In genomic region chr5:154712518-154713437, GRCh38 we compare ENCODE assay signal across 9 cellular contexts. TPM values are rescaled to one million over a fixed set of nuclear protein-coding genes. Genes with fewer than 3 reads are reported as not detected.
A peak's percentile ranks its signal among the peaks of the same experiment; 100 is the strongest.
DNase-seq lines count a peak whose midpoint lies in the region; ATAC-seq and TF ChIP-seq lines count a peak whose summit lies in the region.
"Had no signal": no experiment of that assay in that cellular context is flagged by ENCODE, and none has a peak within 500 bp of the region (broad histone marks: within the 10 kb centered on the region; RNA-seq: fewer than 3 reads in every experiment).

No MANE protein-coding gene starts in this region.

- no peaks in the 10 kb centered on the region for H3K27me3 ChIP-seq in hepatocyte
- H3K27me3 ChIP-seq in prostate gland (replicated peaks; ENCODE audit: insufficient read depth), result no peaks in the 10 kb centered on the region
- no peaks in the 10 kb centered on the region for H3K27me3 ChIP-seq in ascending aorta

- DNase-seq in HT-29 (ENCODE audit: low spot score), result peak; percentile 83
- peak; percentile 83 for DNase-seq in NCI-H510A (lab: John Stamatoyannopoulos, UW)
- peak; percentile 64 for DNase-seq in hepatocyte (ENCODE audit: low spot score)
- peak; percentile 84 for DNase-seq in prostate gland (ENCODE audit: low spot score)
- no peak for DNase-seq in ascending aorta (ENCODE audit: low spot score in 2 of 2)
- DNase-seq: activated naive CD8-positive, alpha-beta T cell treated with anti-CD3 and anti-CD28 coated beads for 36 hours had no signal

- peak; percentile 58 for TF ChIP-seq POLR2A in prostate gland (IDR thresholded peaks at IDR 0.05)

- peaks cover 7% of the 10 kb centered on the region for H3K4me1 ChIP-seq in hepatocyte (ENCODE audit: insufficient read depth)
- H3K4me1 ChIP-seq in prostate gland (replicated peaks), result no peaks in the 10 kb centered on the region
- H3K4me1 ChIP-seq in ascending aorta, result peaks cover 6 to 11% of the 10 kb centered on the region in 2 donors

- H3K79me2 ChIP-seq in hepatocyte, result peaks cover 8% of the 10 kb centered on the region

- WGBS in hepatocyte (ENCODE audit: low lambda C conversion rate, missing lambda C conversion rate), result 32% methylated on average over 13 of the region's 13 CpGs
- 43% methylated on average over 13 of the region's 13 CpGs for WGBS in prostate gland

- ATAC-seq in GM21360 (IDR thresholded peaks at IDR 0.05; ENCODE audit: unreplicated experiment) (no peak), GM18909 (IDR thresholded peaks at IDR 0.05; ENCODE audit: poor library complexity, unreplicated experiment) (no peak), GM19463 (IDR thresholded peaks at IDR 0.05; ENCODE audit: unreplicated experiment) (no peak)

- no peaks in the 10 kb centered on the region for H3K9me3 ChIP-seq in hepatocyte (ENCODE audit: low read depth)
- no peaks in the 10 kb centered on the region for H3K9me3 ChIP-seq in prostate gland
- H3K9me3 ChIP-seq in ascending aorta, result no peaks in the 10 kb centered on the region

- peak overlapping the region; percentile 52 for H3K27ac ChIP-seq in hepatocyte
- peak overlapping the region; percentile 59 to 64 for H3K27ac ChIP-seq in prostate gland
- no peak overlapping the region for H3K27ac ChIP-seq in ascending aorta

- no peak overlapping the region for H3K4me3 ChIP-seq in hepatocyte
- H3K4me3 ChIP-seq in prostate gland, result peak overlapping the region; percentile 16 to 21
- H3K4me3 ChIP-seq in ascending aorta, result no peak overlapping the region

- H3K4me2 ChIP-seq in hepatocyte, result peak overlapping the region; percentile 55

- TF ChIP-seq CTCF in hepatocyte (IDR thresholded peaks at IDR 0.05; ENCODE audit: poor library complexity), result no peak
- no peak for TF ChIP-seq CTCF in prostate gland (IDR thresholded peaks at IDR 0.05)
- TF ChIP-seq CTCF in ascending aorta (IDR thresholded peaks at IDR 0.05), result no peak

- H2AFZ ChIP-seq in hepatocyte, result no peak overlapping the region

- H4K20me1 ChIP-seq in hepatocyte (ENCODE audit: insufficient read depth, poor library complexity, severe bottlenecking), result no peaks in the 10 kb centered on the region

- H3K36me3 ChIP-seq in hepatocyte (replicated peaks; ENCODE audit: insufficient read depth, low read depth), result no peaks in the 10 kb centered on the region
- no peaks in the 10 kb centered on the region for H3K36me3 ChIP-seq in prostate gland
- H3K36me3 ChIP-seq in ascending aorta, result no peaks in the 10 kb centered on the region

- intact Hi-C loops in prostate gland (cut with DNase I) (no loop called here), ascending aorta (cut with DNase I) (no loop called here)

- no peaks in the 10 kb centered on the region for H3K9me2 ChIP-seq in hepatocyte (replicated peaks; ENCODE audit: insufficient read depth)

RNA-seq across cellular contexts. Expression of gene LARP1, which starts 42.4 kb away (rescaled TPM):
- total RNA-seq in HT-29 (2014; rRNA removed; shearing (Covaris generic)), result 117 and 123 TPM in 2 replicates
- total RNA-seq in hepatocyte (68.4 and 75.0 TPM in 2 replicates), prostate gland (100 to 1,000 TPM in 1 of 2 donors, 10 to 100 TPM in 1; 83.9 to 163 TPM), ascending aorta (105 TPM)
- polyA plus RNA-seq in hepatocyte, result 62.9 and 64.7 TPM in 2 replicates

Comparison
In these comparisons a context has a peak if more than half of its experiments do, and no peak if none do; other contexts are left out.
1. DNase-seq: peak in HT-29 (single experiment), NCI-H510A (single experiment), hepatocyte (single experiment) and prostate gland (single experiment); none in ascending aorta (0 of 2).
2. H3K27ac ChIP-seq: peak in hepatocyte (single experiment) and prostate gland (2 of 2); none in ascending aorta (0 of 2).
3. H3K4me3 ChIP-seq: peak in prostate gland (2 of 2); none in hepatocyte (single experiment) and ascending aorta (0 of 2).